1 cellular context compared by ENCODE assay signal in the genomic region with DNA sequence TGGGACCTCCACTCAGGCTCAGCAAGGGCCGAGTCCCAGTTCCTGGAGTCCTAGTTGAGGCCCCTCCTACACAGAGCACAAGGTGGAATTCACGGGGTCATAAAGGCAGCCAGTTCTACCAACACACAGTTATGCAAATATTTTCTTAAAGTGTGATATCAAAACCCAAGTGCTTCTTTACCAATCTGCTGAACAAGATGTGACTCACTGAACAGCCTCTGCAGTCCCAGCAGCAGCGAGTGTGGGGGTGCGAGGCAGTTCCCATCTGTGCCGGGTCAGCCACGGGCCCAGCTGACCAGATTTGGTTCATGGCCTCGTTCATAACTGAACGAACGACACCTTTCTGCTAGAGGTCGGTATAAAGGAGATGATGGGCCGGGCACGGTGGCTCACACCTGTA.
TF ChIP-seq lines count a peak whose summit lies in the region.

No MANE protein-coding gene starts in this region.

TF ChIP-seq in IMR-90, 13 proteins besides CTCF, POLR2A, EP300 and RAD21:
- TF ChIP-seq, protein P1, sequence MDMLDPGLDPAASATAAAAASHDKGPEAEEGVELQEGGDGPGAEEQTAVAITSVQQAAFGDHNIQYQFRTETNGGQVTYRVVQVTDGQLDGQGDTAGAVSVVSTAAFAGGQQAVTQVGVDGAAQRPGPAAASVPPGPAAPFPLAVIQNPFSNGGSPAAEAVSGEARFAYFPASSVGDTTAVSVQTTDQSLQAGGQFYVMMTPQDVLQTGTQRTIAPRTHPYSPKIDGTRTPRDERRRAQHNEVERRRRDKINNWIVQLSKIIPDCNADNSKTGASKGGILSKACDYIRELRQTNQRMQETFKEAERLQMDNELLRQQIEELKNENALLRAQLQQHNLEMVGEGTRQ (IDR thresholded peaks at IDR 0.05; ENCODE audit: low read depth, low read length): peak; percentile 30; the same call in 1 of the 2 replicates
- no peak for TF ChIP-seq CHD1 (IDR thresholded peaks at IDR 0.05; ENCODE audit: low read depth, low read length)
